ENCODE assay signal across 3 cellular contexts in genomic region chr6:18192026-18192425, GRCh38.
TF ChIP-seq lines count a peak whose summit lies in the region.

No MANE protein-coding gene starts in this region.

TF ChIP-seq in HEK293, 187 proteins besides CTCF, POLR2A, EP300 and RAD21:
- TF ChIP-seq BCL11B (tag by site-specific recombination; IDR thresholded peaks at IDR 0.05; ENCODE audit: low read depth) (no peak), ZNF639 (tag by site-specific recombination; IDR thresholded peaks at IDR 0.05) (no peak), ZNF843 (tag by site-specific recombination; IDR thresholded peaks at IDR 0.05) (no peak), ZNF664 (tag by site-specific recombination; IDR thresholded peaks at IDR 0.05) (peak; percentile 17; the same call in 1 of the 2 replicates)

TF ChIP-seq in IMR-90, 13 proteins besides CTCF, POLR2A, EP300 and RAD21:
- TF ChIP-seq MXI1 (IDR thresholded peaks at IDR 0.05; ENCODE audit: borderline replicate concordance, low read depth, low read length) (no peak), CEBPB (IDR thresholded peaks at IDR 0.05; ENCODE audit: low read depth, low read length) (0 out of 2 replicates have a peak, but pooled peaks have one; percentile 24), BHLHE40 (IDR thresholded peaks at IDR 0.05; ENCODE audit: low read depth, low read length) (no peak), ELK1 (IDR thresholded peaks at IDR 0.05; ENCODE audit: borderline replicate concordance, low read depth, low read length) (no peak), RCOR1 (IDR thresholded peaks at IDR 0.05; ENCODE audit: insufficient replicate concordance, low read length) (no peak)

TF ChIP-seq in K562, 482 proteins besides CTCF, POLR2A, EP300 and RAD21:
- TF ChIP-seq CEBPB (tag; IDR thresholded peaks at IDR 0.05) (peak; percentile 45; the same call in 1 of the 2 replicates), NCOA1 (IDR thresholded peaks at IDR 0.05; ENCODE audit: low read depth) (no peak)
